Comparison of ENCODE assay signal across 9 cellular contexts in the genomic region with DNA sequence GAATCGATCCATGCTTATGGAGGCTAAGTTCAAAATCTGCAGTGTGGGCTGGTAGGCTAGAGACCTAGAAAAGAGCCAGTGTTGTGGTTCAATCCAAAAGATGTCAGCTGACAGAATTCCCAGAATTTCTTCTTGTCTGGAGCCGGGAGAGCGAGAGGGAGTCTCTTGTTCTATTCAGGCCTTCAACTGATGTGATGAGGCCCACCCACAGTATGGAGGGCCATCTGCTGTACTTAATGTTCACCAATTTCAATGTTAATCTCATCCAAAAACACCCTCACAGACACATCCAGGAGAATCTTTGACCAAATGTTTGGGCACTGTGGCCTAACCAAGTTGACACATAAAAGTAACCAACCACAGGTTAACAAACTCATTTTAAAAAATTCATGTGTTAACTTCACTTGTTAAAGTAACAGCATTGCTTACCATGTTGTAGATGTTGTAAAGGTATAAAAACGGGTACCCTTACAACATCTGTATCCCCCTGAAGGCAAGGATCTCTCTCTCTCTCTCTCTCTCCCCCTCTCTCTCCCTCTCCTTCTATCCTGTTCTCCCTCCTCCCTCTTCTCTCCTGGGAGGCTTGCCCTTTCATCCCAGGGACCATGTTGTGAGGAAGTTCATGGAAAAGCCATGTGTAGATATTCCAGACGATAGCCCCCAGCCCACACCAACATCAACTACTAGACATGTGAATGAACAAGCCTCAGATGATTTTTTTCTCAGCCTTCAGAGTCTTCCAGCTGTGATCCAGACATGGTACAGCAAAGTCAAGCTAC.
A peak's percentile ranks its signal among the peaks of the same experiment; 100 is the strongest.
DNase-seq lines count a peak whose midpoint lies in the region; ATAC-seq and TF ChIP-seq lines count a peak whose summit lies in the region.
"Had no signal": no experiment of that assay in that cellular context is flagged by ENCODE, and none has a peak within 500 bp of the region (broad histone marks: within the 10 kb centered on the region; RNA-seq: fewer than 3 reads in every experiment).

No MANE protein-coding gene starts in this region.

- H3K9ac ChIP-seq in KMS-11: peak overlapping the region; percentile 82

- ATAC-seq in central memory CD8-positive, alpha-beta T cell (replicated peaks; ENCODE audit: extremely low read depth, poor library complexity, severe bottlenecking): no peak

- H3K27ac ChIP-seq in ACC112 (ENCODE audit: low read depth, low read length): no peak overlapping the region
- H3K27ac ChIP-seq in KMS-11: peak overlapping the region; percentile 99
- H3K27ac ChIP-seq in neutrophil: peak overlapping the region; percentile 84

- H3K27ac Mint-ChIP-seq in central memory CD8-positive, alpha-beta T cell (ENCODE audit: low read depth): peak overlapping the region; percentile 93

- H3K9me3 ChIP-seq in neutrophil: no peaks in the 10 kb centered on the region

- H3K4me3 ChIP-seq in ACC112 (ENCODE audit: low read depth, low read length) (no peak overlapping the region), KMS-11 (IDR thresholded peaks at IDR 0.05; ENCODE audit: insufficient read depth, low read depth, low read length) (no peak overlapping the region), neutrophil (ENCODE audit: low read depth in 1 of 2, low read length in 1 of 2) (no peak overlapping the region)

- H4K20me1 ChIP-seq in KMS-11 (ENCODE audit: insufficient read depth): no peaks in the 10 kb centered on the region

- H2AFZ ChIP-seq in ACC112 (ENCODE audit: low read length, unreplicated experiment) (peak overlapping the region; percentile 69), KMS-11 (ENCODE audit: low read depth) (peak overlapping the region; percentile 64; the same call in 1 of the 2 replicates)

- H3K36me3 ChIP-seq in ACC112 (ENCODE audit: insufficient read depth, low read length) (no peaks in the 10 kb centered on the region), KMS-11 (ENCODE audit: insufficient read depth) (no peaks in the 10 kb centered on the region), neutrophil (no peaks in the 10 kb centered on the region)

- no peak for DNase-seq in central memory CD8-positive, alpha-beta T cell (ENCODE audit: low spot score in 2 of 2)
- DNase-seq in kidney glomerular epithelial cell (lab: John Stamatoyannopoulos, UW) (no peak), GM19240 (ENCODE audit: insufficient read length, low spot score) (no peak), NCI-H2196 treated with DMSO at 0.1 percent for 48 hours (lab: John Stamatoyannopoulos, UW; ENCODE audit: unreplicated experiment) (no peak), NK-92 (lab: John Stamatoyannopoulos, UW; ENCODE audit: unreplicated experiment) (no peak)
- DNase-seq: DMS79 had no signal

- H3K4me3 Mint-ChIP-seq in central memory CD8-positive, alpha-beta T cell: peak overlapping the region; percentile 25

- no peak for TF ChIP-seq CTCF in KMS-11 (conservative IDR thresholded peaks at IDR 0.05; ENCODE audit: low read depth, low read length)
- no peak for TF ChIP-seq CTCF in neutrophil (IDR thresholded peaks at IDR 0.05)

- H3K4me2 ChIP-seq in KMS-11: peak overlapping the region; percentile 77

- no peaks in the 10 kb centered on the region for H3K27me3 Mint-ChIP-seq in central memory CD8-positive, alpha-beta T cell

- peaks cover 4% of the 10 kb centered on the region for H3K36me3 Mint-ChIP-seq in central memory CD8-positive, alpha-beta T cell (ENCODE audit: insufficient read depth)

- no peaks in the 10 kb centered on the region for H3K9me3 Mint-ChIP-seq in central memory CD8-positive, alpha-beta T cell

- H3K79me2 ChIP-seq in ACC112 (ENCODE audit: control insufficient read depth, insufficient read depth, low read length, unreplicated experiment) (no peaks in the 10 kb centered on the region), KMS-11 (ENCODE audit: insufficient read depth, low read depth) (no peaks in the 10 kb centered on the region; the same call in 1 of the 2 replicates)

- peaks cover 28% of the 10 kb centered on the region for H3K4me1 Mint-ChIP-seq in central memory CD8-positive, alpha-beta T cell

- H3K4me1 ChIP-seq in ACC112 (ENCODE audit: control insufficient read depth, insufficient read depth, low read length, unreplicated experiment): peaks cover 25% of the 10 kb centered on the region
- H3K4me1 ChIP-seq in KMS-11 (ENCODE audit: low read depth, poor library complexity, severe bottlenecking): peaks cover 72% of the 10 kb centered on the region
- peaks cover 36 to 39% of the 10 kb centered on the region in 2 experiments for H3K4me1 ChIP-seq in neutrophil (ENCODE audit: control insufficient read depth in 1 of 2, insufficient read depth in 1 of 2, low read depth in 1 of 2, low read length in 1 of 2)

- H3K27me3 ChIP-seq in ACC112 (ENCODE audit: insufficient read depth, low read length): no peaks in the 10 kb centered on the region
- H3K27me3 ChIP-seq in KMS-11 (ENCODE audit: insufficient read depth, low read depth): no peaks in the 10 kb centered on the region
- H3K27me3 ChIP-seq in neutrophil: no peaks in the 10 kb centered on the region
